ENCODE assay signal across 11 cellular contexts in genomic region chr12:85626782-85627171, GRCh38.
DNase-seq lines count a peak whose midpoint lies in the region; ATAC-seq, FAIRE-seq and TF ChIP-seq lines count a peak whose summit lies in the region.
"Had no signal": no experiment of that assay in that cellular context is flagged by ENCODE, and none has a peak within 500 bp of the region (broad histone marks: within the 10 kb centered on the region; RNA-seq: fewer than 3 reads in every experiment).

No MANE protein-coding gene starts in this region.

- peaks cover 24% of the 10 kb centered on the region for H3F3A ChIP-seq in GM23248 (ENCODE audit: insufficient read depth)
- H3F3A ChIP-seq in PC-3 (ENCODE audit: low read length, unreplicated experiment): peaks cover 13% of the 10 kb centered on the region
- no peaks in the 10 kb centered on the region for H3F3A ChIP-seq in smooth muscle cell (ENCODE audit: low read depth)

- H3K27ac ChIP-seq in GM23248: peak overlapping the region; percentile 55
- peak overlapping the region; percentile 85 for H3K27ac ChIP-seq in PC-3 (ENCODE audit: low read length)
- H3K27ac ChIP-seq in mammary epithelial cell (ENCODE audit: insufficient read depth, low read depth, low read length): peak overlapping the region; percentile 20
- peak overlapping the region; percentile 63 for H3K27ac ChIP-seq in smooth muscle cell (ENCODE audit: low read depth)

- intact Hi-C loops in PC-3 (cut with micrococcal nuclease): no loop called here
- intact Hi-C loops in mammary epithelial cell (cut with micrococcal nuclease): no loop called here

- H3K9me2 ChIP-seq in GM23248 (ENCODE audit: insufficient read depth) (no peaks in the 10 kb centered on the region), PC-3 (replicated peaks; ENCODE audit: low read length) (no peaks in the 10 kb centered on the region)

- in situ Hi-C loops in GM23248 (cut with MboI) (no loop called here), mammary epithelial cell (cut with MboI; ENCODE audit: low sequenced_read_pairs in 2 of 2) (no loop called here)

- H3K4me1 ChIP-seq in GM23248 (ENCODE audit: insufficient read depth) (peaks cover 25% of the 10 kb centered on the region), PC-3 (ENCODE audit: insufficient read depth, low read length) (peaks cover 72% of the 10 kb centered on the region), mammary epithelial cell (ENCODE audit: insufficient read depth, low read length) (peaks cover 16% of the 10 kb centered on the region), smooth muscle cell (ENCODE audit: low read depth) (no peaks in the 10 kb centered on the region)

- BruUV-seq in PC-3 (replicated peaks; lab: Mats Ljungman, UMichigan) (no TSS peak), mammary epithelial cell (replicated peaks; lab: Mats Ljungman, UMichigan) (TSS peak; percentile 89)

- TF ChIP-seq CTCF in PC-3 (conservative IDR thresholded peaks at IDR 0.05; ENCODE audit: low read depth, low read length): no peak
- TF ChIP-seq CTCF in mammary epithelial cell (conservative IDR thresholded peaks at IDR 0.05 in 1 of 2, IDR thresholded peaks at IDR 0.05 in 1 of 2; ENCODE audit: extremely low read depth in 1 of 2, insufficient read depth in 1 of 2, low read depth in 1 of 2, low read length in 2 of 2): no peak
- TF ChIP-seq CTCF in smooth muscle cell (IDR thresholded peaks at IDR 0.05; ENCODE audit: borderline replicate concordance, insufficient read depth, poor library complexity, severe bottlenecking): no peak

- H3K27me3 ChIP-seq in GM23248 (replicated peaks; ENCODE audit: insufficient read depth) (no peaks in the 10 kb centered on the region), PC-3 (ENCODE audit: low read length) (no peaks in the 10 kb centered on the region), mammary epithelial cell (ENCODE audit: insufficient read depth, low read length) (no peaks in the 10 kb centered on the region), smooth muscle cell (ENCODE audit: low read depth) (no peaks in the 10 kb centered on the region)

- 18 to 33% methylated on average over 1 of the region's 1 CpG for WGBS in GM23248 (ENCODE audit: low coverage in 1 of 2, low lambda C conversion rate in 2 of 2, missing lambda C conversion rate in 2 of 2), 2 experiments
- WGBS in mammary epithelial cell (ENCODE audit: low coverage, missing lambda C conversion rate): 44% methylated on average over 1 of the region's 1 CpG
- WGBS in smooth muscle cell (ENCODE audit: low lambda C conversion rate): 52% methylated on average over 1 of the region's 1 CpG

- no peak overlapping the region for H2AFZ ChIP-seq in GM23248
- H2AFZ ChIP-seq in PC-3 (ENCODE audit: low read length): no peak overlapping the region
- H2AFZ ChIP-seq in mammary epithelial cell (ENCODE audit: low read depth, low read length): no peak overlapping the region
- H2AFZ ChIP-seq in smooth muscle cell (ENCODE audit: low read depth): no peak overlapping the region

- ATAC-seq in PC-3 (peak; percentile 28; the same call in 1 of the 2 replicates), HG02759 (IDR thresholded peaks at IDR 0.05; ENCODE audit: unreplicated experiment) (no peak)

- POLR2A ChIA-PET in PC-3 (lab: Charles Lee; ENCODE audit: unreplicated experiment): no interaction called here

- FAIRE-seq in urothelium cell line (lab: Jason Lieb, UNC): no peak

- CTCF ChIA-PET in PC-3 (lab: Charles Lee) (interaction anchor here (0.9 kb wide), 1 partner anchor 51 kb away, joined by 3 read pairs; no protein-coding TSS in a partner anchor), mammary epithelial cell (lab: Charles Lee; ENCODE audit: low non-redundant PET) (interaction anchor here (0.6 kb wide), 1 partner anchor 51 kb away, joined by 6 read pairs; no protein-coding TSS in a partner anchor)

- H3K4me2 ChIP-seq in GM23248 (ENCODE audit: unreplicated experiment) (peak overlapping the region; percentile 78), PC-3 (ENCODE audit: low read length) (peak overlapping the region; percentile 66), mammary epithelial cell (ENCODE audit: insufficient read depth, low read depth, low read length) (peak overlapping the region; percentile 43), smooth muscle cell (peak overlapping the region; percentile 45)

- H3K9me3 ChIP-seq in GM23248 (ENCODE audit: low read depth) (no peaks in the 10 kb centered on the region), PC-3 (ENCODE audit: low read length) (no peaks in the 10 kb centered on the region), mammary epithelial cell (replicated peaks; ENCODE audit: insufficient read depth, low read length) (no peaks in the 10 kb centered on the region), smooth muscle cell (replicated peaks; ENCODE audit: low read depth) (no peaks in the 10 kb centered on the region)

- dilution Hi-C loops in mammary epithelial cell (cut with HindIII; ENCODE audit: low sequenced_read_pairs): no loop called here

- H3K4me3 ChIP-seq in GM23248 (peak overlapping the region; percentile 18; the same call in 1 of the 2 replicates), PC-3 (ENCODE audit: low read length) (no peak overlapping the region; the same call in 1 of the 2 replicates), mammary epithelial cell (replicated peaks in 1 of 3; ENCODE audit: insufficient read depth in 1 of 3, low read depth in 2 of 3, low read length in 3 of 3) (no peak overlapping the region), smooth muscle cell (no peak overlapping the region)

- no peaks in the 10 kb centered on the region for H3K36me3 ChIP-seq in GM23248 (ENCODE audit: low read depth)
- no peaks in the 10 kb centered on the region for H3K36me3 ChIP-seq in PC-3 (ENCODE audit: low read depth, low read length)
- no peaks in the 10 kb centered on the region for H3K36me3 ChIP-seq in mammary epithelial cell (ENCODE audit: insufficient read depth, low read length)
- no peaks in the 10 kb centered on the region for H3K36me3 ChIP-seq in smooth muscle cell (ENCODE audit: low read depth)

- H3K79me2 ChIP-seq in GM23248 (ENCODE audit: insufficient read depth) (no peaks in the 10 kb centered on the region), PC-3 (ENCODE audit: low read length) (no peaks in the 10 kb centered on the region), mammary epithelial cell (ENCODE audit: insufficient read depth, low read length) (no peaks in the 10 kb centered on the region), smooth muscle cell (ENCODE audit: low read depth) (no peaks in the 10 kb centered on the region)

- no peak overlapping the region for H3K9ac ChIP-seq in GM23248
- H3K9ac ChIP-seq in PC-3 (ENCODE audit: low read length): peak overlapping the region; percentile 24
- no peak overlapping the region for H3K9ac ChIP-seq in mammary epithelial cell (ENCODE audit: insufficient read depth, low read length)
- no peak overlapping the region for H3K9ac ChIP-seq in smooth muscle cell (ENCODE audit: low read depth)

- H4K20me1 ChIP-seq in GM23248 (ENCODE audit: insufficient read depth): no peaks in the 10 kb centered on the region
- no peaks in the 10 kb centered on the region for H4K20me1 ChIP-seq in PC-3 (ENCODE audit: low read length)
- no peaks in the 10 kb centered on the region for H4K20me1 ChIP-seq in mammary epithelial cell (ENCODE audit: insufficient read depth, low read length)
- H4K20me1 ChIP-seq in smooth muscle cell (ENCODE audit: low read depth): no peaks in the 10 kb centered on the region

- DNase-seq in GM23248: no peak
- DNase-seq in PC-3: no peak
- DNase-seq in mammary epithelial cell: no peak
- DNase-seq in smooth muscle cell (lab: John Stamatoyannopoulos, UW; ENCODE audit: unreplicated experiment): no peak
- DNase-seq in foreskin melanocyte: no peak
- no peak for DNase-seq in urothelium cell line (ENCODE audit: low spot score)
- DNase-seq: C1 segment of cervical spinal cord, NCI-H1436, NCI-H2029 treated with DMSO at 0.1 percent for 48 hours, NCI-H510A treated with DMSO at 0.1 percent for 48 hours had no signal

Comparison
In these comparisons a context has a peak if more than half of its experiments do, and no peak if none do; other contexts are left out.
1. H3K27ac ChIP-seq: peak in every context shown above with its lines; median percentile 85 in PC-3; 63 in smooth muscle cell; 55 in GM23248; 20 in mammary epithelial cell.